9 cellular contexts compared by ENCODE assay signal in the genomic region with DNA sequence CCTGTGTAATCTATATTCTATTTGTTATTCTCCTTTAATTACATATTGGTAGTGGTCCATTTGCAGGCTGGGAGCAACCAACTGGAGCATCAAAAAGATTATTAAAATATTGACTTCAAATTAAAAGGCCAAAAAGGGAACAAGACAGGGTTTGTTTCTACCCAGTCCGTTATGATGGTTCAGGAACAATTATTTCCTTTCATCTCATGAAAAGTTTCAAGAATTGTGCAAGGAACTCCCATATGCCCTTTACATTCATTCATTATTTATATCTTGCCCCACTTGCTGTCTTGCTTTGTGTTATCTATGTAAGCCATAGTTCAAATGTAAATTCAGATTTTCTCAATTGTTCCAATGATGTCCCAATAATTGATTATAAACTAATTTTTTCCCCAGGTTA.
"Had no signal": no experiment of that assay in that cellular context is flagged by ENCODE, and none has a peak within 500 bp of the region (broad histone marks: within the 10 kb centered on the region; RNA-seq: fewer than 3 reads in every experiment).

No MANE protein-coding gene starts in this region.

- H3K4me1 Mint-ChIP-seq: GM23338, H9 had no signal

- FAIRE-seq: H1, H54 had no signal

- H3K27ac Mint-ChIP-seq: GM23338, H9, HFFc6 had no signal

- DNase-seq: GM23248, GOT3, H7, H9, HCEC 1CT, HFFc6 had no signal

- H3K4me3 Mint-ChIP-seq: GM23338, H9, HFFc6 had no signal
